ENCODE assay signal across 13 cellular contexts in the genomic region with DNA sequence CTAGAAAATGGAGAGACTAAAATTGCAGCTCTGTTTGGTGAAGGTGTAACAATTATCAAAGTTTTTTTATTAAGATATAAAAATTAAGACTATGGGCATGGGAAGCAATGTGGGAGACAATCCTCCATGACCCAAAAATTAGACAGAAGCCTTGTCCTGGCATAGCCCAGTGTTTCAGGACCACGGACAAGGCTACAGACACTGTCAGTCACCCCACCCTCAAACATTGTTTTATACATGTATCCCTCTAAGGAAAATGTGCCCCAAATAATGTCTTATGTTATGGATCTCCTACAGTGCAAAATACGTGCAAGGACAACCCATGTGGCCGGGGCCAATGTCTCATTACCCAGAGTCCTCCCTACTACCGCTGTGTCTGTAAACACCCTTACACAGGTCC. TPM values are rescaled to one million over a fixed set of nuclear protein-coding genes. Genes with fewer than 3 reads are reported as not detected.
DNase-seq lines count a peak whose midpoint lies in the region; TF ChIP-seq lines count a peak whose summit lies in the region.
"Had no signal": no experiment of that assay in that cellular context is flagged by ENCODE, and none has a peak within 500 bp of the region (broad histone marks: within the 10 kb centered on the region; RNA-seq: fewer than 3 reads in every experiment).

No MANE protein-coding gene starts in this region.

- H3K4me1 ChIP-seq in ovary (ENCODE audit: insufficient read depth): no peaks in the 10 kb centered on the region
- H3K4me1 ChIP-seq: HAP-1 had no signal

- no peaks in the 10 kb centered on the region for H3K36me3 ChIP-seq in ovary
- H3K36me3 ChIP-seq: HAP-1 had no signal

- WGBS in ovary, 3 donors: 56 to 64% (median 60%) methylated on average over 4 of the region's 4 CpGs

- in situ Hi-C loops in T47D (cut with HindIII; ENCODE audit: low pct_unique_long_range_greater_than_20kb, low sequenced_read_pairs): no loop called here

- no peak overlapping the region for H3K27ac ChIP-seq in ovary

- H3K9me3 ChIP-seq in ovary: no peaks in the 10 kb centered on the region
- H3K9me3 ChIP-seq: HAP-1 had no signal

- TF ChIP-seq EP300 in ovary (IDR thresholded peaks at IDR 0.05): no peak

- peak; percentile 20 for DNase-seq in activated CD4-positive, alpha-beta T cell treated with anti-CD3 and anti-CD28 coated beads for 48 hours
- DNase-seq in activated CD4-positive, alpha-beta T cell treated with anti-CD3 and anti-CD28 coated beads for 1 hour: no peak
- DNase-seq in LoVo (ENCODE audit: low spot score) (peak; percentile 19), T47D (ENCODE audit: low read depth in 1 of 2, low spot score in 1 of 2) (peak; percentile 21 to 64), lung microvascular endothelial cell (ENCODE audit: low read depth in 2 of 2) (peak; percentile 37 to 53), KG1 (lab: John Stamatoyannopoulos, UW) (no peak), ovary (no peak), posterior vena cava (ENCODE audit: low spot score) (no peak)
- DNase-seq: activated gamma-delta T cell treated with Interleukin-2 at 50 U/mL for 16 hours; effector CD8-positive, alpha-beta T cell; NCI-H1436 had no signal

- no peak for TF ChIP-seq CTCF in ovary (IDR thresholded peaks at IDR 0.05)

- TF ChIP-seq POLR2A in ovary (IDR thresholded peaks at IDR 0.05): no peak

- H3K4me3 ChIP-seq in ovary: no peak overlapping the region
- H3K4me3 ChIP-seq: HAP-1 had no signal

- no peaks in the 10 kb centered on the region for H3K27me3 ChIP-seq in ovary

- intact Hi-C loops in ovary (cut with DNase I) (no loop called here), posterior vena cava (cut with DNase I) (no loop called here)

RNA-seq across cellular contexts. Expression of a gene that starts 24.0 kb away (rescaled TPM):
- under 0.01 TPM in 1 of 2 replicates, not detected in the other for total RNA-seq in lung microvascular endothelial cell
- 1 to 10 TPM in 1 of 7 donors, under 1 TPM in 4, not detected in 2; 0.07 to 2.3 (median 0.13) TPM for total RNA-seq in ovary
- polyA plus RNA-seq in ovary: under 1 TPM in 1 of 2 donors, not detected in 1; 0.25 TPM
- total RNA-seq in posterior vena cava: not detected
- polyA plus RNA-seq: neural cell had no signal

Comparison
In these comparisons a context has a peak if more than half of its experiments do, and no peak if none do; other contexts are left out.
1. DNase-seq: peak in activated CD4-positive, alpha-beta T cell treated with anti-CD3 and anti-CD28 coated beads for 48 hours (single experiment), LoVo (single experiment), T47D (2 of 2) and lung microvascular endothelial cell (2 of 2); none in activated CD4-positive, alpha-beta T cell treated with anti-CD3 and anti-CD28 coated beads for 1 hour (single experiment), KG1 (single experiment), ovary (0 of 5) and posterior vena cava (single experiment).